8 cellular contexts compared by ENCODE assay signal in genomic region chr11:118997627-118998387, GRCh38.
DNase-seq lines count a peak whose midpoint lies in the region; ATAC-seq and TF ChIP-seq lines count a peak whose summit lies in the region.

CENATAC (plus strand) TSS chr11:118998138; CDS start chr11:118998198, 60 bp downstream.

- peak within 1 kb of the TSS; percentile 93 for H3K9ac ChIP-seq in OCI-LY1 (ENCODE audit: low read length)

- no peaks in the 10 kb centered on the region for H3F3A ChIP-seq in OCI-LY1 (ENCODE audit: insufficient read depth, low read length)

- peak within 1 kb of the TSS; percentile 37 for H3K27ac ChIP-seq in OCI-LY1 (ENCODE audit: low read depth, low read length, poor library complexity, severe bottlenecking)

- DNase-seq in DMS 273 (lab: John Stamatoyannopoulos, UW; ENCODE audit: unreplicated experiment) (peak; percentile 92), HuH-7 (ENCODE audit: low spot score) (peak; percentile 98), activated T-cell treated with anti-CD3 and anti-CD28 coated beads for 1 hour (ENCODE audit: low read depth) (peak; percentile 95), epidermal melanocyte (ENCODE audit: insufficient read length, low spot score) (peak; percentile 99), middle frontal gyrus (ENCODE audit: extremely low spot score, low spot score) (peak; percentile 95)
- DNase-seq in stimulated activated CD8-positive, alpha-beta memory T cell treated with anti-CD3 and anti-CD28 coated beads, Interleukin-2, amount 100 ng/mL, for 48 hours (ENCODE audit: low read depth in 2 of 2) = peak; percentile 93 to 94

- no peaks in the 10 kb centered on the region for H4K20me1 ChIP-seq in OCI-LY1 (ENCODE audit: insufficient read depth, low read length)

- peak within 1 kb of the TSS; percentile 86 for H3K4me3 ChIP-seq in OCI-LY1 (ENCODE audit: low read depth, low read length, poor library complexity, severe bottlenecking)

- H3K79me2 ChIP-seq in OCI-LY1 (ENCODE audit: insufficient read depth, low read length) = peaks cover 4% of the 10 kb centered on the region; the same call in 1 of the 2 replicates

- H2AFZ ChIP-seq in OCI-LY1 (ENCODE audit: low read length) = no peak within 1 kb of the TSS

- peak; percentile 81 for ATAC-seq in GM21526 (IDR thresholded peaks at IDR 0.05; ENCODE audit: low FRiP score, unreplicated experiment)

- H3K4me2 ChIP-seq in OCI-LY1 (ENCODE audit: low read length) = peak within 1 kb of the TSS; percentile 94

- H3K36me3 ChIP-seq in OCI-LY1 (ENCODE audit: insufficient read depth, low read length) = peaks cover 33% of the 10 kb centered on the region

- no peaks in the 10 kb centered on the region for H3K27me3 ChIP-seq in OCI-LY1 (ENCODE audit: insufficient read depth, low read length)

- TF ChIP-seq CTCF in OCI-LY1 (IDR thresholded peaks at IDR 0.05; ENCODE audit: low read length) = no peak

- peaks cover 21% of the 10 kb centered on the region for H3K4me1 ChIP-seq in OCI-LY1 (ENCODE audit: insufficient read depth, low read length, severe bottlenecking)

- no peaks in the 10 kb centered on the region for H3K9me2 ChIP-seq in OCI-LY1 (ENCODE audit: low read depth, low read length)

- no peaks in the 10 kb centered on the region for H3K9me3 ChIP-seq in OCI-LY1 (ENCODE audit: low read length)

Comparison
In these comparisons a context has a peak if more than half of its experiments do, and no peak if none do; other contexts are left out.
1. Peak in every context shown above with its lines: DNase-seq, ATAC-seq, H3K4me3 ChIP-seq and H3K27ac ChIP-seq.